Comparison of ENCODE assay signal across 8 cellular contexts in the genomic region with DNA sequence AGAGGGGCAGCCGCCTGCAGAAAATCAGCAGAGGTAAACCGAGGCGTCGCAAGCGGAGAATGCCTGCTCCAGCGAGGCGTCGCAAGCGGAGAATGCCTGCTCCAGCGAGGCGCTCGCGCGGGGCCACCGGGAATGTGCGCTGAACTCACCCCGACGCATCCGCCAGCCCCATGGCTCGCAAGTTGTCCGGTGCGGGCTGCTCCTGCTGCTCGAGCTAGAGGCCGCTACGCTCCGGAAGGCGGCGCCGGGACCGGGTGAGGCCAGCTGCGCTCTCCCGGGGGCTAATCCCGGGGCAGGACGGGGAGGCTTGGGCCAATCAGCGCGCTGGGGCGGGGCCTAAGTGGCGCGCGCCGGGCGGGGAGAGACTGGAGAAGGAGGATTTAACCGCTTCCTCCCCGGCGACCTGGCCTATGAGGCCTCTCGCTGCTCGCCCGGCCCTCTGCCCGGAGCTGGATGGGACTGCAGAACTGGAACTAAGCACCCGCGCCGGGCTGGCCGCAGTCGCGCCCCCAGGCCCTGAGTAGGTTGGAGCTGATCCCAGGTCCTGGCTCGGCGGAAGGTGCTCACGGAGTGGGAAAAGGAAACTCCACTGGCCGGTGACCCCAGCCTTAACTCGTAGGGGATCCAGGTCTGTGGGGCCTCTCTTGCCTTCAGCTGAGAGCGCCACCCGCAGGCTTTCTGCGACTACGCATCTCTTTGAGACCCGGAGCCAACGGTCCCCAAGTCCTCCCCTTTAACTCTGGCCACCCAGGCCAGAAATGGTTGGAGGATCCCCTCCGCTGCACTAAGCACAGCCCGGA. TPM values are rescaled to one million over a fixed set of nuclear protein-coding genes. Genes with fewer than 3 reads are reported as not detected.
DNase-seq lines count a peak whose midpoint lies in the region; ATAC-seq, FAIRE-seq and TF ChIP-seq lines count a peak whose summit lies in the region.

A gene with protein sequence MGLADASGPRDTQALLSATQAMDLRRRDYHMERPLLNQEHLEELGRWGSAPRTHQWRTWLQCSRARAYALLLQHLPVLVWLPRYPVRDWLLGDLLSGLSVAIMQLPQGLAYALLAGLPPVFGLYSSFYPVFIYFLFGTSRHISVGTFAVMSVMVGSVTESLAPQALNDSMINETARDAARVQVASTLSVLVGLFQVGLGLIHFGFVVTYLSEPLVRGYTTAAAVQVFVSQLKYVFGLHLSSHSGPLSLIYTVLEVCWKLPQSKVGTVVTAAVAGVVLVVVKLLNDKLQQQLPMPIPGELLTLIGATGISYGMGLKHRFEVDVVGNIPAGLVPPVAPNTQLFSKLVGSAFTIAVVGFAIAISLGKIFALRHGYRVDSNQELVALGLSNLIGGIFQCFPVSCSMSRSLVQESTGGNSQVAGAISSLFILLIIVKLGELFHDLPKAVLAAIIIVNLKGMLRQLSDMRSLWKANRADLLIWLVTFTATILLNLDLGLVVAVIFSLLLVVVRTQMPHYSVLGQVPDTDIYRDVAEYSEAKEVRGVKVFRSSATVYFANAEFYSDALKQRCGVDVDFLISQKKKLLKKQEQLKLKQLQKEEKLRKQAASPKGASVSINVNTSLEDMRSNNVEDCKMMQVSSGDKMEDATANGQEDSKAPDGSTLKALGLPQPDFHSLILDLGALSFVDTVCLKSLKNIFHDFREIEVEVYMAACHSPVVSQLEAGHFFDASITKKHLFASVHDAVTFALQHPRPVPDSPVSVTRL (minus strand): TSS at position 240 of the 800 bp plus-strand sequence. CDS start 68 bp downstream, at position 172.

- H3K4me3 ChIP-seq in kidney (ENCODE audit: low read length in 2 of 2) = peak within 1 kb of the TSS; percentile 72 to 84

- intact Hi-C loops in kidney (cut with DNase I) = no loop called here

- peak; percentile 85 for TF ChIP-seq CTCF in chondrocyte (IDR thresholded peaks at IDR 0.05)
- peak; percentile 43 for TF ChIP-seq CTCF in kidney (IDR thresholded peaks at IDR 0.05; ENCODE audit: borderline replicate concordance, extremely low read depth, insufficient read depth)

- peaks cover 35% of the 10 kb centered on the region for H3K4me1 Mint-ChIP-seq in chondrocyte (ENCODE audit: low read depth)

- peak within 1 kb of the TSS; percentile 90 for H3K4me3 Mint-ChIP-seq in chondrocyte (ENCODE audit: unreplicated experiment)

- H3K27me3 Mint-ChIP-seq in chondrocyte (ENCODE audit: low read depth) = no peaks in the 10 kb centered on the region

- peak; percentile 62 for TF ChIP-seq POLR2A in GM19099 (IDR thresholded peaks at IDR 0.05; ENCODE audit: extremely low read depth, insufficient read length, low read depth)

- H3K27ac Mint-ChIP-seq in chondrocyte (ENCODE audit: unreplicated experiment) = peak within 1 kb of the TSS; percentile 89

- no peaks in the 10 kb centered on the region for H3K9me3 ChIP-seq in kidney (ENCODE audit: control insufficient read depth in 1 of 2, low read length in 2 of 2)

- no peaks in the 10 kb centered on the region for H3K9me3 Mint-ChIP-seq in chondrocyte (ENCODE audit: low read depth)

- H3K4me1 ChIP-seq in kidney (ENCODE audit: control insufficient read depth in 1 of 2, insufficient read depth in 1 of 2, low read depth in 1 of 2, low read length in 2 of 2) = peaks cover 5 to 21% of the 10 kb centered on the region in 2 donors

- H3K36me3 ChIP-seq in kidney (ENCODE audit: control insufficient read depth in 1 of 2, insufficient read depth in 2 of 2, low read length in 2 of 2) = peaks cover 7 to 27% of the 10 kb centered on the region in 2 donors

- peak within 1 kb of the TSS; percentile 51 to 83 for H3K9ac ChIP-seq in kidney (ENCODE audit: low read length in 2 of 2)

- H3K36me3 Mint-ChIP-seq in chondrocyte (ENCODE audit: low read depth) = peaks cover 14% of the 10 kb centered on the region

- peak within 1 kb of the TSS; percentile 54 to 74 for H3K27ac ChIP-seq in kidney (ENCODE audit: low read depth in 2 of 2, low read length in 2 of 2)

- DNase-seq in Ammon's horn (ENCODE audit: low spot score) (peak; percentile 98), NCI-H460 (ENCODE audit: extremely low read depth, low read depth) (peak; percentile 90), chondrocyte (ENCODE audit: low spot score) (peak; percentile 99), kidney (peak; percentile 99)
- DNase-seq in activated CD4-positive, CD25-positive, alpha-beta regulatory T cell treated with anti-CD3 and anti-CD28 coated beads, Interleukin-2, amount 50 U/mL, for 72 hours = peak; percentile 95
- DNase-seq in stimulated activated CD4-positive, alpha-beta T cell treated with anti-CD3 and anti-CD28 coated beads, Interleukin-15, amount 100 ng/mL, for 24 hours = peak; percentile 97

- ATAC-seq in HG03432 (IDR thresholded peaks at IDR 0.05; ENCODE audit: unreplicated experiment) = peak; percentile 94

- peak; percentile 27 for FAIRE-seq in kidney (lab: Jason Lieb, UNC)

RNA-seq across cellular contexts. Expression of the gene that starts here (rescaled TPM):
- total RNA-seq in NCI-H460 (2014; rRNA removed; shearing (Covaris generic)) = 7.7 and 9.4 TPM in 2 replicates
- polyA plus RNA-seq in NCI-H460 (2014; cell fraction: nucleus; rRNA removed) = 84.1 and 90.8 TPM in 2 replicates
- total RNA-seq in chondrocyte (66.8 to 70.5 TPM (median 69.3 TPM) in 3 replicates), kidney (15.4 TPM)
- polyA plus RNA-seq in kidney (ENCODE audit: insufficient read depth, low read depth, low replicate concordance) = 20.6 TPM

Comparison
In these comparisons a context has a peak if more than half of its experiments do, and no peak if none do; other contexts are left out.
1. Peak in every context shown above with its lines: DNase-seq, ATAC-seq, H3K4me3 ChIP-seq and H3K27ac ChIP-seq.